In the genomic region with DNA sequence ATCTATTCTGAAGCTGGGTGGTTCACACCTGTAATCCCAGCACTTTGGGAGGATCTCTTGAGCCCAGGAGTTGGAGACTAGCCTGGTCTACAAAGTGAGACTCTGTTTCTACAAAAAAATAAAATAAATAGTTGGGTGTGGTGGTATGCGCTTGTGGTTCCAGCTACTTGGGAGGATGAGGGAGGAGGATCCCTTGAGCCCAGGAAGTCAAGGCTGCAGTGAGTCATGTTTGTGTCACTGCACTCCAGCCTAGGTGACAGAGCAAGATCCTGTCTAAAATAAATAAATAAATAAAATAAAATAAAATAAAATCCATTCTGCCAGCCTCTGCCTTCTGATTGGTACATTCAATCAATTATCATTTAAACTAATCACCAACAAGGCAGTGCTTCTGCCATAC, we compare ENCODE assay signal across 1 cellular context.
A peak's percentile ranks its signal among the peaks of the same experiment; 100 is the strongest.
TF ChIP-seq lines count a peak whose summit lies in the region.

No MANE protein-coding gene starts in this region.

TF ChIP-seq in K562, 482 proteins besides CTCF, POLR2A, EP300 and RAD21:
- TF ChIP-seq, protein P1, sequence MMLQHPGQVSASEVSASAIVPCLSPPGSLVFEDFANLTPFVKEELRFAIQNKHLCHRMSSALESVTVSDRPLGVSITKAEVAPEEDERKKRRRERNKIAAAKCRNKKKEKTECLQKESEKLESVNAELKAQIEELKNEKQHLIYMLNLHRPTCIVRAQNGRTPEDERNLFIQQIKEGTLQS (IDR thresholded peaks at IDR 0.05), result peak; percentile 53
- TF ChIP-seq, protein P1 (CRISPR knock-in tag; conservative IDR thresholded peaks at IDR 0.05), result no peak
- TF ChIP-seq ZBED1 (IDR thresholded peaks at IDR 0.05), result no peak
TF ChIP-seq in K562: peak in this region for 1.
